In the genomic region with DNA sequence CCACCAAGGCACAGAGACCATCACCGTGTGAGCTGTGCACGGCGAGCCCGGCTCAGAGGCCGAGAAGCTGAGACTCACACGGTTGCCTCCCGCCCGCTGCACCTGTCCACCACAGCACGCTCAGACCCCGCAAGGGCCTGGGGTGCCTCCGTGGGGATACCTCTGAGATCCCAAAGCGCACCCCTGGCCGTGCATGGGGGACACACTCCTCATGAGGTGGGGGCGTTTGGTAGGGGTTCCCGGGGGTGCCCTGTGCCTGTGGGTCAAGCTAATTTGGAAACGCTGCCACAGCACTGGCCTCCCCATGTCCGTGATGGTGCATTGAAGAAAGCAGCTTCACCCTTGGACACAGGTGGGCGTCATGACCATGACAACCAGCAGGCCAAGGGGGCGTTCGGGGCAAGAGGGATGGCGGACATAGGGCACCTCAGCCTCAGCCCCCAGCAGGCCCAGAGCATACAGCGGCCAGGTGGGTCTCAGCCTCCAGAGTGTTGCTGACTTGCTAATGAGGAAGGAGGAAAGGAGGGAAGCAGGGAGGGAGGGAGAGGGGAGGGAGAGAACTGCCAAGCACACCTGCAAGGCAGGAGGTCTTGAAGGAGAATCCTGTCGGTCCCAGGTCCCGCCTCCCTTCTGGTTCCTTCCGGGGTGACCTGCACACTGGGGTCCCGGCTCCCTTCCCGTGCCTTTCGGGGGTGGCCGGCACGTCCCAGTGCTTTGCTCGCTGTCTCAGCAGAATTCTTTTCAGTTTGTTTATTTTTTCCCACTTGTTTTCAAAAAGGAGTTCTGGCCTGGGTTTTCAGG, we compare ENCODE assay signal across 14 cellular contexts. TPM values are rescaled to one million over a fixed set of nuclear protein-coding genes. Genes with fewer than 3 reads are reported as not detected.
DNase-seq lines count a peak whose midpoint lies in the region; ATAC-seq and TF ChIP-seq lines count a peak whose summit lies in the region.
"Had no signal": no experiment of that assay in that cellular context is flagged by ENCODE, and none has a peak within 500 bp of the region (broad histone marks: within the 10 kb centered on the region; RNA-seq: fewer than 3 reads in every experiment).

No MANE protein-coding gene starts in this region.

- TF ChIP-seq POLR2A in tibial nerve (IDR thresholded peaks at IDR 0.05): no peak

- H2AFZ ChIP-seq in neuronal stem cell (ENCODE audit: low read length): no peak overlapping the region

- peak overlapping the region; percentile 89 for H4K91ac ChIP-seq in neuronal stem cell (ENCODE audit: low read depth, low read length, poor library complexity)

- TF ChIP-seq CTCF in natural killer cell (IDR thresholded peaks at IDR 0.05): no peak
- TF ChIP-seq CTCF in tibial nerve (IDR thresholded peaks at IDR 0.05): no peak

- H3K9ac ChIP-seq in neuronal stem cell (ENCODE audit: low read depth, low read length, poor library complexity): no peak overlapping the region
- H3K9ac ChIP-seq: BLaER1 had no signal

- H3K36me3 ChIP-seq in neuronal stem cell (replicated peaks in 1 of 2; ENCODE audit: control insufficient read depth in 2 of 2, insufficient read depth in 2 of 2, low read length in 2 of 2) (no peaks in the 10 kb centered on the region), tibial nerve (no peaks in the 10 kb centered on the region)
- H3K36me3 ChIP-seq: BLaER1, transverse colon had no signal

- no peak for ATAC-seq in natural killer cell treated with Interleukin-12 subunit alpha and Interleukin-12 subunit beta and Interleukin-15 and Interleukin-18, amount 100 ng/mL, for 72 hours
- no peak for ATAC-seq in natural killer cell

- H3K79me1 ChIP-seq in neuronal stem cell (ENCODE audit: low read depth, low read length): no peaks in the 10 kb centered on the region

- H3K27ac ChIP-seq in neuronal stem cell (replicated peaks; ENCODE audit: low read length) (no peak overlapping the region), tibial nerve (no peak overlapping the region)
- H3K27ac ChIP-seq: BLaER1, transverse colon had no signal

- H2BK5ac ChIP-seq in neuronal stem cell (ENCODE audit: low read length): peak overlapping the region; percentile 1

- H3K4me1 Mint-ChIP-seq in natural killer cell treated with Interleukin-12 subunit alpha and Interleukin-12 subunit beta and Interleukin-15 and Interleukin-18, amount 100 ng/mL, for 72 hours (ENCODE audit: low read depth in 2 of 2): peaks cover 0 to 3% of the 10 kb centered on the region in 2 donors
- no peaks in the 10 kb centered on the region for H3K4me1 Mint-ChIP-seq in natural killer cell
- H3K4me1 Mint-ChIP-seq: activated CD4-positive, alpha-beta T cell treated with anti-CD3 and anti-CD28 coated beads for 36 hours had no signal

- H3K9me3 ChIP-seq in neuronal stem cell (replicated peaks in 1 of 2; ENCODE audit: control insufficient read depth in 2 of 2, insufficient read depth in 1 of 2, low read depth in 1 of 2, low read length in 2 of 2) (peaks cover 0 to 2% of the 10 kb centered on the region in 2 donors), tibial nerve (no peaks in the 10 kb centered on the region)
- H3K9me3 ChIP-seq: BLaER1, transverse colon had no signal

- no peak overlapping the region for H2BK120ac ChIP-seq in neuronal stem cell (ENCODE audit: low read depth, low read length)

- H3K14ac ChIP-seq in neuronal stem cell (ENCODE audit: low read length): no peak overlapping the region

- no peak overlapping the region for H3K27ac Mint-ChIP-seq in natural killer cell treated with Interleukin-12 subunit alpha and Interleukin-12 subunit beta and Interleukin-15 and Interleukin-18, amount 100 ng/mL, for 72 hours
- no peak overlapping the region for H3K27ac Mint-ChIP-seq in natural killer cell
- H3K27ac Mint-ChIP-seq: activated CD4-positive, alpha-beta T cell treated with anti-CD3 and anti-CD28 coated beads for 36 hours; T-cell had no signal

- no peaks in the 10 kb centered on the region for H3K9me3 Mint-ChIP-seq in natural killer cell treated with Interleukin-12 subunit alpha and Interleukin-12 subunit beta and Interleukin-15 and Interleukin-18, amount 100 ng/mL, for 72 hours
- no peaks in the 10 kb centered on the region for H3K9me3 Mint-ChIP-seq in natural killer cell
- H3K9me3 Mint-ChIP-seq: brain, T-cell had no signal

- H3K27me3 ChIP-seq in neuronal stem cell (ENCODE audit: control insufficient read depth in 3 of 3, insufficient read depth in 3 of 3, low read depth in 1 of 3, low read length in 3 of 3): peaks cover 0 to 9% (median 0%) of the 10 kb centered on the region in 3 experiments
- peaks cover 0 to 16% of the 10 kb centered on the region in 2 donors for H3K27me3 ChIP-seq in tibial nerve
- H3K27me3 ChIP-seq: BLaER1 had no signal

- H2AK5ac ChIP-seq in neuronal stem cell (ENCODE audit: low read depth, low read length): peak overlapping the region; percentile 79

- peak overlapping the region; percentile 48 for H3K23ac ChIP-seq in neuronal stem cell (ENCODE audit: low read depth, low read length, poor library complexity)

- WGBS in neuronal stem cell (ENCODE audit: extremely low coverage in 2 of 2, insufficient read length in 2 of 2, insufficient replicate concordance in 1 of 2), 2 donors: no CpG with 5 or more reads among the region's 31 CpGs
- 71% methylated on average over 19 to 31 of the region's 31 CpGs for WGBS in tibial nerve, 2 donors

- H3K4ac ChIP-seq in neuronal stem cell (ENCODE audit: low read length): peak overlapping the region; percentile 57

- no peak for TF ChIP-seq EP300 in tibial nerve (IDR thresholded peaks at IDR 0.05)

- H2BK12ac ChIP-seq in neuronal stem cell (ENCODE audit: low read length): no peak overlapping the region

- peak overlapping the region; percentile 46 for H3K18ac ChIP-seq in neuronal stem cell (ENCODE audit: low read length)

- H3K4me2 ChIP-seq in neuronal stem cell (ENCODE audit: insufficient read depth, low read length, poor library complexity, severe bottlenecking): no peak overlapping the region
- H3K4me2 ChIP-seq: BLaER1 had no signal

- DNase-seq in natural killer cell treated with Interleukin-12 subunit alpha and Interleukin-12 subunit beta and Interleukin-15 and Interleukin-18, amount 100 ng/mL, for 72 hours (ENCODE audit: low spot score): peak; percentile 54
- DNase-seq in natural killer cell: no peak
- DNase-seq in activated CD8-positive, alpha-beta memory T cell treated with anti-CD3 and anti-CD28 coated beads, Interleukin-2, amount 50 U/mL, for 48 hours: peak; percentile 48
- DNase-seq in neuronal stem cell (ENCODE audit: low spot score): no peak
- DNase-seq in pons (ENCODE audit: low spot score): no peak
- DNase-seq in NCI-H1930 (lab: John Stamatoyannopoulos, UW): no peak
- no peak for DNase-seq in tibial nerve (ENCODE audit: low spot score in 2 of 2)
- no peak for DNase-seq in activated CD4-positive, CD25-positive, alpha-beta regulatory T cell treated with anti-CD3 and anti-CD28 coated beads, Interleukin-2, amount 50 U/mL, for 72 hours

- H3K4me3 ChIP-seq in neuronal stem cell (ENCODE audit: low read length in 2 of 2) (peak overlapping the region in 1 of 2 donors; percentile 19), tibial nerve (no peak overlapping the region)
- H3K4me3 ChIP-seq: BLaER1, transverse colon had no signal

- no peak overlapping the region for H4K8ac ChIP-seq in neuronal stem cell (ENCODE audit: low read depth, low read length)

- H3K4me1 ChIP-seq in neuronal stem cell (ENCODE audit: control insufficient read depth in 2 of 2, insufficient read depth in 1 of 2, low read depth in 1 of 2, low read length in 2 of 2): no peaks in the 10 kb centered on the region
- H3K4me1 ChIP-seq in tibial nerve: no peaks in the 10 kb centered on the region
- H3K4me1 ChIP-seq: transverse colon had no signal

- H3K27me3 Mint-ChIP-seq in natural killer cell treated with Interleukin-12 subunit alpha and Interleukin-12 subunit beta and Interleukin-15 and Interleukin-18, amount 100 ng/mL, for 72 hours: peaks cover 6 to 9% of the 10 kb centered on the region in 2 donors
- peaks cover 0 to under 1% of the 10 kb centered on the region in 2 donors for H3K27me3 Mint-ChIP-seq in natural killer cell (ENCODE audit: low read depth in 2 of 2)

- intact Hi-C loops in natural killer cell (cut with micrococcal nuclease): no loop called here

- H3K4me3 Mint-ChIP-seq in natural killer cell treated with Interleukin-12 subunit alpha and Interleukin-12 subunit beta and Interleukin-15 and Interleukin-18, amount 100 ng/mL, for 72 hours: no peak overlapping the region
- no peak overlapping the region for H3K4me3 Mint-ChIP-seq in natural killer cell
- H3K4me3 Mint-ChIP-seq: activated CD4-positive, alpha-beta T cell treated with anti-CD3 and anti-CD28 coated beads for 36 hours; brain; T-cell had no signal

- no peaks in the 10 kb centered on the region for H3K36me3 Mint-ChIP-seq in natural killer cell treated with Interleukin-12 subunit alpha and Interleukin-12 subunit beta and Interleukin-15 and Interleukin-18, amount 100 ng/mL, for 72 hours
- no peaks in the 10 kb centered on the region for H3K36me3 Mint-ChIP-seq in natural killer cell
- H3K36me3 Mint-ChIP-seq: brain, T-cell had no signal

- H2BK15ac ChIP-seq in neuronal stem cell (ENCODE audit: low read length): peak overlapping the region; percentile 40

RNA-seq across cellular contexts. Expression of gene GLT6D1, which starts 34.7 kb away (rescaled TPM):
- total RNA-seq in natural killer cell treated with Interleukin-12 subunit alpha and Interleukin-12 subunit beta and Interleukin-15 and Interleukin-18, amount 100 ng/mL, for 72 hours: not detected
- not detected for total RNA-seq in natural killer cell
- polyA plus RNA-seq in neuronal stem cell (2013, experiment 1 of 2): 0.03 TPM
- polyA plus RNA-seq in neuronal stem cell (2013, experiment 2 of 2): not detected
- total RNA-seq in tibial nerve: not detected
- total RNA-seq: activated CD4-positive, alpha-beta T cell treated with anti-CD3 and anti-CD28 coated beads for 36 hours; omental fat pad; T-cell; transverse colon had no signal

RNA-seq across cellular contexts. Expression of gene PAEP, which starts 43.1 kb away (rescaled TPM):
- not detected for total RNA-seq in natural killer cell treated with Interleukin-12 subunit alpha and Interleukin-12 subunit beta and Interleukin-15 and Interleukin-18, amount 100 ng/mL, for 72 hours
- total RNA-seq in natural killer cell (not detected), tibial nerve (not detected)
- polyA plus RNA-seq in neuronal stem cell (2013, experiment 1 of 2): not detected
- not detected for polyA plus RNA-seq in neuronal stem cell (2013, experiment 2 of 2)
- total RNA-seq: activated CD4-positive, alpha-beta T cell treated with anti-CD3 and anti-CD28 coated beads for 36 hours; omental fat pad; T-cell; transverse colon had no signal

RNA-seq across cellular contexts. Expression of gene LCN9, which starts 58.5 kb away (rescaled TPM):
- total RNA-seq in natural killer cell treated with Interleukin-12 subunit alpha and Interleukin-12 subunit beta and Interleukin-15 and Interleukin-18, amount 100 ng/mL, for 72 hours: not detected
- total RNA-seq in natural killer cell (not detected), tibial nerve (not detected)
- 0.85 TPM for polyA plus RNA-seq in neuronal stem cell (2013, experiment 1 of 2)
- polyA plus RNA-seq in neuronal stem cell (2013, experiment 2 of 2): 0.83 TPM
- total RNA-seq: activated CD4-positive, alpha-beta T cell treated with anti-CD3 and anti-CD28 coated beads for 36 hours; T-cell; transverse colon had no signal

RNA-seq across cellular contexts. Expression of gene OBP2A, which starts 58.7 kb away (rescaled TPM):
- total RNA-seq in natural killer cell treated with Interleukin-12 subunit alpha and Interleukin-12 subunit beta and Interleukin-15 and Interleukin-18, amount 100 ng/mL, for 72 hours: not detected
- total RNA-seq in natural killer cell: not detected
- not detected for polyA plus RNA-seq in neuronal stem cell (2013, experiment 1 of 2)
- not detected for polyA plus RNA-seq in neuronal stem cell (2013, experiment 2 of 2)
- not detected for total RNA-seq in tibial nerve
- total RNA-seq: activated CD4-positive, alpha-beta T cell treated with anti-CD3 and anti-CD28 coated beads for 36 hours; omental fat pad; T-cell; transverse colon had no signal

Comparison
In these comparisons a context has a peak if more than half of its experiments do, and no peak if none do; other contexts are left out.
1. DNase-seq: peak in natural killer cell treated with Interleukin-12 subunit alpha and Interleukin-12 subunit beta and Interleukin-15 and Interleukin-18, amount 100 ng/mL, for 72 hours (single experiment) and activated CD8-positive, alpha-beta memory T cell treated with anti-CD3 and anti-CD28 coated beads, Interleukin-2, amount 50 U/mL, for 48 hours (single experiment); none in natural killer cell (single experiment), neuronal stem cell (single experiment), pons (single experiment), NCI-H1930 (0 of 2), tibial nerve (0 of 2) and activated CD4-positive, CD25-positive, alpha-beta regulatory T cell treated with anti-CD3 and anti-CD28 coated beads, Interleukin-2, amount 50 U/mL, for 72 hours (single experiment).